8 cellular contexts compared by ENCODE assay signal in the genomic region with DNA sequence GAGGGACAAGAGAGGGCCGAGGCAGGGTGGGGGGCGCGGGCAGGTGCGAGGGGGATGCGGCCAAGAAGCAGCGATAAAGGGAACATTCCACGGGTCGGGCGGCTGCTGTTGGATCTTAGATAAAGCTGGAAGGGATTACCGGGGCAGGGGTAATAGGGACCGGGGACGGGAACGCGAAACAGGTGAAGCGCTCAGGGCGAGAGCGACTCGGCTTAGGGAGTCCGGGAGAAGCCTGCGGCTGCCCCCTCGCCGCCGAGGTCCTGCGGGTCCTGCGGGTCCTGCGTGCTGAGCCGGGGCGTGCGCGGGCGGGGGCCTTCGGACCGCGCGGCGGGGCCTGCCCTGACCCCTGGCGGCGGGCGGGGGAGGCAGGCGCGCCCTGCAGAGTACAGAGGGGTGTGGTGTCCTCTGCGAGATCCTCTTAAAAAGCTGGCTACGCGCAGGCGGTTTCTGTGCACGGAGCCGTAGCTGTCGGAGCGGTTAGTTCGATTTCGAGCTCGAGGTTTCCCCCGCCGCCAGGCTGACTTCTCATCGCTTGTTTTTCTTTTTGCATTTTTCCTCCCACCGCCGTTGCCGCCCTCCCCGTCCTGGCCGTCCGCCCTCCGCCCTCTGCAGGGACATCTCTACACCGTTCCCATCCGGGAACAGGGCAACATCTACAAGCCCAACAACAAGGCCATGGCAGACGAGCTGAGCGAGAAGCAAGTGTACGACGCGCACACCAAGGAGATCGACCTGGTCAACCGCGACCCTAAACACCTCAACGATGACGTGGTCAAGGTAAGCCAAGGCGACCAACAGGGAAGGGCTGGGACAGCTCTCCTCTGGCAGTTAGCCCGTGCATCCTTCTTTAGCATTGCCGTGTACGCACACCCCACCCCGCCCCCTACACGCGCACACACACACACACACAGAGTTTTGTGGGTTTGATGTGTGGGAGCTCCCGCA. TPM values are rescaled to one million over a fixed set of nuclear protein-coding genes. Genes with fewer than 3 reads are reported as not detected.
DNase-seq lines count a peak whose midpoint lies in the region; ATAC-seq and TF ChIP-seq lines count a peak whose summit lies in the region.

No MANE protein-coding gene starts in this region.

- peak; percentile 87 to 89 (median 88) for TF ChIP-seq CTCF in right lobe of liver (IDR thresholded peaks at IDR 0.05)

- intact Hi-C loops in right lobe of liver (cut with DNase I), result loop anchor here (10.0 kb wide), 2 partner anchors 261 to 271 kb away; no protein-coding TSS in a partner anchor

- H3K36me3 ChIP-seq in duodenal mucosa (ENCODE audit: control insufficient read depth in 1 of 2, insufficient read depth in 2 of 2, low read length in 2 of 2) (no peaks in the 10 kb centered on the region), right lobe of liver (no peaks in the 10 kb centered on the region)

- H3K9me3 ChIP-seq in duodenal mucosa (ENCODE audit: control insufficient read depth in 1 of 2, low read length in 2 of 2) (no peaks in the 10 kb centered on the region), right lobe of liver (no peaks in the 10 kb centered on the region)

- peak; percentile 93 for ATAC-seq in HG02763 (IDR thresholded peaks at IDR 0.05; ENCODE audit: unreplicated experiment)
- ATAC-seq in right lobe of liver, result peak; percentile 85 to 93 (median 90)

- DNase-seq in SIG-M5 treated with dmso at 0.1 percent for 504 hours (lab: John Stamatoyannopoulos, UW; ENCODE audit: unreplicated experiment) (peak; percentile 70), SIG-M5 (lab: John Stamatoyannopoulos, UW) (no peak), NCI-H1930 (lab: John Stamatoyannopoulos, UW) (peak; percentile 30 to 61), right lobe of liver (peak; percentile 78 to 82 (median 79))
- DNase-seq in activated CD4-positive, alpha-beta T cell treated with anti-CD3 and anti-CD28 coated beads for 48 hours, result peak; percentile 71
- peak; percentile 45 to 49 for DNase-seq in stimulated activated CD4-positive, alpha-beta T cell treated with anti-CD3 and anti-CD28 coated beads, Interleukin-4, amount 100 ng/mL, for 48 hours (ENCODE audit: low read depth in 2 of 2)

- H3K4me1 ChIP-seq in duodenal mucosa (ENCODE audit: control insufficient read depth in 1 of 2, insufficient read depth in 2 of 2, low read length in 2 of 2) (peaks cover 18% of the 10 kb centered on the region in 2 donors), right lobe of liver (peaks cover 0 to 12% (median 0%) of the 10 kb centered on the region in 4 donors)

- peak overlapping the region; percentile 56 to 73 for H3K9ac ChIP-seq in duodenal mucosa (ENCODE audit: low read depth in 1 of 2, low read length in 2 of 2)

- no peak for TF ChIP-seq POLR2A in right lobe of liver (IDR thresholded peaks at IDR 0.05)

- H3K27me3 ChIP-seq in duodenal mucosa (ENCODE audit: control insufficient read depth in 1 of 2, insufficient read depth in 2 of 2, low read length in 2 of 2) (peaks cover 29 to 33% of the 10 kb centered on the region in 2 donors), right lobe of liver (no peaks in the 10 kb centered on the region)

- H3K4me3 ChIP-seq in duodenal mucosa (ENCODE audit: low read depth in 1 of 2, low read length in 2 of 2) (peak overlapping the region; percentile 83 to 86), right lobe of liver (peak overlapping the region; percentile 42 to 67 (median 55))

- WGBS in right lobe of liver (ENCODE audit: insufficient coverage, low coverage, low lambda C conversion rate, missing lambda C conversion rate), result 1% methylated on average over 20 of the region's 82 CpGs

- H3K27ac ChIP-seq in duodenal mucosa (ENCODE audit: low read depth, low read length) (peak overlapping the region; percentile 82), right lobe of liver (peak overlapping the region; percentile 39 to 69 (median 58))

RNA-seq across cellular contexts. Expression of a gene that starts 1.3 kb away (rescaled TPM):
- total RNA-seq in right lobe of liver, result 10 to 100 TPM in 2 of 6 experiments, 1 to 10 TPM in 4; 3.8 to 19.8 (median 9.0) TPM

RNA-seq across cellular contexts. Expression of a gene that starts 26.6 kb away (rescaled TPM):
- total RNA-seq in right lobe of liver, result 10 to 100 TPM; 12.5 to 51.0 (median 36.0) TPM
